1 cellular context compared by ENCODE assay signal in the genomic region with DNA sequence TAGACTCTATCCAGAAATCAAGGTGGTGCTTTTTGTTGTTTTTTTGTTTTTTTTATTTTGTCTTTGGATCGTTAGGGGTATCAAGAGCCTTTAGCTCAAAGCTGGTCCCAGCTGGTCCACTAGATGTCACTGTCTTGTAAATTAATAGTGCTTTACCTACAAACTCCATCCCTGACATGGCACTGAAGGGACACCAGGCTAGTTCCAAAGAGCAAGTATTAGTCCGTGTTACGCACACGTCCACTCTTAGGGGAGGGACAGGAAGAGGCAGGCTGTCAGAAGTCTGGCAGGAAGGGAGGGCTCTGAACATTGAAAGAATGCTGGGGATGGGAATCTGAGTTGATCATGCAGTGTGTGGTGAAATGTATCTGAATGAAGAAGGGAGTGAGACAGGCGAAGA.
TF ChIP-seq lines count a peak whose summit lies in the region.

No MANE protein-coding gene starts in this region.

TF ChIP-seq in GM23338, 12 proteins besides CTCF, POLR2A, EP300 and RAD21 (continued from another document):
- TF ChIP-seq, protein P1, sequence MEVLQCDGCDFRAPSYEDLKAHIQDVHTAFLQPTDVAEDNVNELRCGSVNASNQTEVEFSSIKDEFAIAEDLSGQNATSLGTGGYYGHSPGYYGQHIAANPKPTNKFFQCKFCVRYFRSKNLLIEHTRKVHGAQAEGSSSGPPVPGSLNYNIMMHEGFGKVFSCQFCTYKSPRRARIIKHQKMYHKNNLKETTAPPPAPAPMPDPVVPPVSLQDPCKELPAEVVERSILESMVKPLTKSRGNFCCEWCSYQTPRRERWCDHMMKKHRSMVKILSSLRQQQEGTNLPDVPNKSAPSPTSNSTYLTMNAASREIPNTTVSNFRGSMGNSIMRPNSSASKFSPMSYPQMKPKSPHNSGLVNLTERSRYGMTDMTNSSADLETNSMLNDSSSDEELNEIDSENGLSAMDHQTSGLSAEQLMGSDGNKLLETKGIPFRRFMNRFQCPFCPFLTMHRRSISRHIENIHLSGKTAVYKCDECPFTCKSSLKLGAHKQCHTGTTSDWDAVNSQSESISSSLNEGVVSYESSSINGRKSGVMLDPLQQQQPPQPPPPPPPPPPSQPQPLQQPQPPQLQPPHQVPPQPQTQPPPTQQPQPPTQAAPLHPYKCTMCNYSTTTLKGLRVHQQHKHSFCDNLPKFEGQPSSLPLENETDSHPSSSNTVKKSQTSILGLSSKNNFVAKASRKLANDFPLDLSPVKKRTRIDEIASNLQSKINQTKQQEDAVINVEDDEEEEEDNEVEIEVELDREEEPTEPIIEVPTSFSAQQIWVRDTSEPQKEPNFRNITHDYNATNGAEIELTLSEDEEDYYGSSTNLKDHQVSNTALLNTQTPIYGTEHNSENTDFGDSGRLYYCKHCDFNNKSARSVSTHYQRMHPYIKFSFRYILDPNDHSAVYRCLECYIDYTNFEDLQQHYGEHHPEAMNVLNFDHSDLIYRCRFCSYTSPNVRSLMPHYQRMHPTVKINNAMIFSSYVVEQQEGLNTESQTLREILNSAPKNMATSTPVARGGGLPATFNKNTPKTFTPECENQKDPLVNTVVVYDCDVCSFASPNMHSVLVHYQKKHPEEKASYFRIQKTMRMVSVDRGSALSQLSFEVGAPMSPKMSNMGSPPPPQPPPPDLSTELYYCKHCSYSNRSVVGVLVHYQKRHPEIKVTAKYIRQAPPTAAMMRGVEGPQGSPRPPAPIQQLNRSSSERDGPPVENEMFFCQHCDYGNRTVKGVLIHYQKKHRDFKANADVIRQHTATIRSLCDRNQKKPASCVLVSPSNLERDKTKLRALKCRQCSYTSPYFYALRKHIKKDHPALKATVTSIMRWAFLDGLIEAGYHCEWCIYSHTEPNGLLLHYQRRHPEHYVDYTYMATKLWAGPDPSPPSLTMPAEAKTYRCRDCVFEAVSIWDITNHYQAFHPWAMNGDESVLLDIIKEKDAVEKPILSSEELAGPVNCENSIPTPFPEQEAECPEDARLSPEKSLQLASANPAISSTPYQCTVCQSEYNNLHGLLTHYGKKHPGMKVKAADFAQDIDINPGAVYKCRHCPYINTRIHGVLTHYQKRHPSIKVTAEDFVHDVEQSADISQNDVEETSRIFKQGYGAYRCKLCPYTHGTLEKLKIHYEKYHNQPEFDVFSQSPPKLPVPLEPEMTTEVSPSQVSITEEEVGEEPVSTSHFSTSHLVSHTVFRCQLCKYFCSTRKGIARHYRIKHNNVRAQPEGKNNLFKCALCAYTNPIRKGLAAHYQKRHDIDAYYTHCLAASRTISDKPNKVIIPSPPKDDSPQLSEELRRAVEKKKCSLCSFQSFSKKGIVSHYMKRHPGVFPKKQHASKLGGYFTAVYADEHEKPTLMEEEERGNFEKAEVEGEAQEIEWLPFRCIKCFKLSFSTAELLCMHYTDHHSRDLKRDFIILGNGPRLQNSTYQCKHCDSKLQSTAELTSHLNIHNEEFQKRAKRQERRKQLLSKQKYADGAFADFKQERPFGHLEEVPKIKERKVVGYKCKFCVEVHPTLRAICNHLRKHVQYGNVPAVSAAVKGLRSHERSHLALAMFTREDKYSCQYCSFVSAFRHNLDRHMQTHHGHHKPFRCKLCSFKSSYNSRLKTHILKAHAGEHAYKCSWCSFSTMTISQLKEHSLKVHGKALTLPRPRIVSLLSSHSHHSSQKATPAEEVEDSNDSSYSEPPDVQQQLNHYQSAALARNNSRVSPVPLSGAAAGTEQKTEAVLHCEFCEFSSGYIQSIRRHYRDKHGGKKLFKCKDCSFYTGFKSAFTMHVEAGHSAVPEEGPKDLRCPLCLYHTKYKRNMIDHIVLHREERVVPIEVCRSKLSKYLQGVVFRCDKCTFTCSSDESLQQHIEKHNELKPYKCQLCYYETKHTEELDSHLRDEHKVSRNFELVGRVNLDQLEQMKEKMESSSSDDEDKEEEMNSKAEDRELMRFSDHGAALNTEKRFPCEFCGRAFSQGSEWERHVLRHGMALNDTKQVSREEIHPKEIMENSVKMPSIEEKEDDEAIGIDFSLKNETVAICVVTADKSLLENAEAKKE (CRISPR knock-in tag; IDR thresholded peaks at IDR 0.05) = no peak
- TF ChIP-seq CREB1 (CRISPR knock-in tag; IDR thresholded peaks at IDR 0.05; ENCODE audit: low read depth) (no peak), POLR2AphosphoS5 (IDR thresholded peaks at IDR 0.05; ENCODE audit: low read depth) (no peak), STAT1 (IDR thresholded peaks at IDR 0.05; ENCODE audit: unreplicated experiment) (no peak), ZNF331 (CRISPR knock-in tag; IDR thresholded peaks at IDR 0.05; ENCODE audit: low read depth) (no peak), EZH2 (IDR thresholded peaks at IDR 0.05; ENCODE audit: low read depth, unreplicated experiment) (no peak), EZH2phosphoT487 (IDR thresholded peaks at IDR 0.05; ENCODE audit: unreplicated experiment) (no peak)
- TF ChIP-seq, protein P2, sequence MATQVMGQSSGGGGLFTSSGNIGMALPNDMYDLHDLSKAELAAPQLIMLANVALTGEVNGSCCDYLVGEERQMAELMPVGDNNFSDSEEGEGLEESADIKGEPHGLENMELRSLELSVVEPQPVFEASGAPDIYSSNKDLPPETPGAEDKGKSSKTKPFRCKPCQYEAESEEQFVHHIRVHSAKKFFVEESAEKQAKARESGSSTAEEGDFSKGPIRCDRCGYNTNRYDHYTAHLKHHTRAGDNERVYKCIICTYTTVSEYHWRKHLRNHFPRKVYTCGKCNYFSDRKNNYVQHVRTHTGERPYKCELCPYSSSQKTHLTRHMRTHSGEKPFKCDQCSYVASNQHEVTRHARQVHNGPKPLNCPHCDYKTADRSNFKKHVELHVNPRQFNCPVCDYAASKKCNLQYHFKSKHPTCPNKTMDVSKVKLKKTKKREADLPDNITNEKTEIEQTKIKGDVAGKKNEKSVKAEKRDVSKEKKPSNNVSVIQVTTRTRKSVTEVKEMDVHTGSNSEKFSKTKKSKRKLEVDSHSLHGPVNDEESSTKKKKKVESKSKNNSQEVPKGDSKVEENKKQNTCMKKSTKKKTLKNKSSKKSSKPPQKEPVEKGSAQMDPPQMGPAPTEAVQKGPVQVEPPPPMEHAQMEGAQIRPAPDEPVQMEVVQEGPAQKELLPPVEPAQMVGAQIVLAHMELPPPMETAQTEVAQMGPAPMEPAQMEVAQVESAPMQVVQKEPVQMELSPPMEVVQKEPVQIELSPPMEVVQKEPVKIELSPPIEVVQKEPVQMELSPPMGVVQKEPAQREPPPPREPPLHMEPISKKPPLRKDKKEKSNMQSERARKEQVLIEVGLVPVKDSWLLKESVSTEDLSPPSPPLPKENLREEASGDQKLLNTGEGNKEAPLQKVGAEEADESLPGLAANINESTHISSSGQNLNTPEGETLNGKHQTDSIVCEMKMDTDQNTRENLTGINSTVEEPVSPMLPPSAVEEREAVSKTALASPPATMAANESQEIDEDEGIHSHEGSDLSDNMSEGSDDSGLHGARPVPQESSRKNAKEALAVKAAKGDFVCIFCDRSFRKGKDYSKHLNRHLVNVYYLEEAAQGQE (IDR thresholded peaks at IDR 0.05; ENCODE audit: unreplicated experiment) = no peak
TF ChIP-seq in GM23338: peak in this region for 0.
